1 cellular context compared by ENCODE assay signal in the genomic region with DNA sequence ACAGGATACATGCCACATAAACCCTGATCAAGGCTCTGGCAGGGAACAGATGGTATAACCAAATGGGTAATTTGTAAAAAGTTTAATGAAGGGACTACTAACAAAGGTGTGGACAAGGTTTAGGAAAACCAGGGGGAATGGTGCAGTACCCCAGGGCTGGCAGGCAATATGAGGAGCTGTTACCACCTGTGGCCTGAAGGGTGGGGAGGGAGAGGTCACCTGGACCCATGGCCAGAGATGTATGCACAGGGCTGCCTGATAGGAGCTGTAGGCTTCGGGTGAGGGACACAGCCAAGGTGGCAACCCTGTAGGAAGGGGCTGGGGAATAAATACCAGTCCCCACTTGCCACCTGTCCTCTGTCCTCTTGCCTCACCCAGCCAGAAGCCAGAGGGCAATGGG.
TF ChIP-seq lines count a peak whose summit lies in the region.

No MANE protein-coding gene starts in this region.

TF ChIP-seq in WTC11, 78 proteins besides CTCF, POLR2A, EP300 and RAD21 (continued from another document):
- TF ChIP-seq, protein P1, sequence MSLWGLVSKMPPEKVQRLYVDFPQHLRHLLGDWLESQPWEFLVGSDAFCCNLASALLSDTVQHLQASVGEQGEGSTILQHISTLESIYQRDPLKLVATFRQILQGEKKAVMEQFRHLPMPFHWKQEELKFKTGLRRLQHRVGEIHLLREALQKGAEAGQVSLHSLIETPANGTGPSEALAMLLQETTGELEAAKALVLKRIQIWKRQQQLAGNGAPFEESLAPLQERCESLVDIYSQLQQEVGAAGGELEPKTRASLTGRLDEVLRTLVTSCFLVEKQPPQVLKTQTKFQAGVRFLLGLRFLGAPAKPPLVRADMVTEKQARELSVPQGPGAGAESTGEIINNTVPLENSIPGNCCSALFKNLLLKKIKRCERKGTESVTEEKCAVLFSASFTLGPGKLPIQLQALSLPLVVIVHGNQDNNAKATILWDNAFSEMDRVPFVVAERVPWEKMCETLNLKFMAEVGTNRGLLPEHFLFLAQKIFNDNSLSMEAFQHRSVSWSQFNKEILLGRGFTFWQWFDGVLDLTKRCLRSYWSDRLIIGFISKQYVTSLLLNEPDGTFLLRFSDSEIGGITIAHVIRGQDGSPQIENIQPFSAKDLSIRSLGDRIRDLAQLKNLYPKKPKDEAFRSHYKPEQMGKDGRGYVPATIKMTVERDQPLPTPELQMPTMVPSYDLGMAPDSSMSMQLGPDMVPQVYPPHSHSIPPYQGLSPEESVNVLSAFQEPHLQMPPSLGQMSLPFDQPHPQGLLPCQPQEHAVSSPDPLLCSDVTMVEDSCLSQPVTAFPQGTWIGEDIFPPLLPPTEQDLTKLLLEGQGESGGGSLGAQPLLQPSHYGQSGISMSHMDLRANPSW (CRISPR knock-in tag; conservative IDR thresholded peaks at IDR 0.05; ENCODE audit: low read depth): no peak
- TF ChIP-seq, protein P2, sequence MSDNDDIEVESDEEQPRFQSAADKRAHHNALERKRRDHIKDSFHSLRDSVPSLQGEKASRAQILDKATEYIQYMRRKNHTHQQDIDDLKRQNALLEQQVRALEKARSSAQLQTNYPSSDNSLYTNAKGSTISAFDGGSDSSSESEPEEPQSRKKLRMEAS (CRISPR knock-in tag; IDR thresholded peaks at IDR 0.05): no peak
- TF ChIP-seq, protein P3, sequence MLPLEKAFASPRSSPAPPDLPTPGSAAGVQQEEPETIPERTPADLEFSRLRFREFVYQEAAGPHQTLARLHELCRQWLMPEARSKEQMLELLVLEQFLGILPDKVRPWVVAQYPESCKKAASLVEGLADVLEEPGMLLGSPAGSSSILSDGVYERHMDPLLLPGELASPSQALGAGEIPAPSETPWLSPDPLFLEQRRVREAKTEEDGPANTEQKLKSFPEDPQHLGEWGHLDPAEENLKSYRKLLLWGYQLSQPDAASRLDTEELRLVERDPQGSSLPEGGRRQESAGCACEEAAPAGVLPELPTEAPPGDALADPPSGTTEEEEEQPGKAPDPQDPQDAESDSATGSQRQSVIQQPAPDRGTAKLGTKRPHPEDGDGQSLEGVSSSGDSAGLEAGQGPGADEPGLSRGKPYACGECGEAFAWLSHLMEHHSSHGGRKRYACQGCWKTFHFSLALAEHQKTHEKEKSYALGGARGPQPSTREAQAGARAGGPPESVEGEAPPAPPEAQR (CRISPR knock-in tag; IDR thresholded peaks at IDR 0.05): no peak
- TF ChIP-seq SP1 (CRISPR knock-in tag; conservative IDR thresholded peaks at IDR 0.05): no peak
- TF ChIP-seq OVOL2 (CRISPR knock-in tag; IDR thresholded peaks at IDR 0.05; ENCODE audit: borderline replicate concordance): no peak
- TF ChIP-seq, protein P4, sequence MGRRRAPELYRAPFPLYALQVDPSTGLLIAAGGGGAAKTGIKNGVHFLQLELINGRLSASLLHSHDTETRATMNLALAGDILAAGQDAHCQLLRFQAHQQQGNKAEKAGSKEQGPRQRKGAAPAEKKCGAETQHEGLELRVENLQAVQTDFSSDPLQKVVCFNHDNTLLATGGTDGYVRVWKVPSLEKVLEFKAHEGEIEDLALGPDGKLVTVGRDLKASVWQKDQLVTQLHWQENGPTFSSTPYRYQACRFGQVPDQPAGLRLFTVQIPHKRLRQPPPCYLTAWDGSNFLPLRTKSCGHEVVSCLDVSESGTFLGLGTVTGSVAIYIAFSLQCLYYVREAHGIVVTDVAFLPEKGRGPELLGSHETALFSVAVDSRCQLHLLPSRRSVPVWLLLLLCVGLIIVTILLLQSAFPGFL (CRISPR knock-in tag; IDR thresholded peaks at IDR 0.05; ENCODE audit: borderline replicate concordance): no peak
- TF ChIP-seq NFE2L1 (CRISPR knock-in tag; IDR thresholded peaks at IDR 0.05): no peak
- no peak for TF ChIP-seq NR2C2 (CRISPR knock-in tag; IDR thresholded peaks at IDR 0.05)
- no peak for TF ChIP-seq SOX15 (CRISPR knock-in tag; IDR thresholded peaks at IDR 0.05)
